Comparison of ENCODE assay signal across 5 cellular contexts in genomic region chr10:133441356-133441755, GRCh38. TPM values are rescaled to one million over a fixed set of nuclear protein-coding genes. Genes with fewer than 3 reads are reported as not detected.
"Had no signal": no experiment of that assay in that cellular context is flagged by ENCODE, and none has a peak within 500 bp of the region (broad histone marks: within the 10 kb centered on the region; RNA-seq: fewer than 3 reads in every experiment).

No MANE protein-coding gene starts in this region.

RNA-seq across cellular contexts. Expression of gene SPRN, which starts 16.9 kb away (rescaled TPM):
- total RNA-seq: kidney; liver; naive thymus-derived CD4-positive, alpha-beta T cell; stomach; subcutaneous adipose tissue had no signal
